In genomic region chr9:89319015-89319905, GRCh38 we compare ENCODE assay signal across 8 cellular contexts. TPM values are rescaled to one million over a fixed set of nuclear protein-coding genes. Genes with fewer than 3 reads are reported as not detected.
DNase-seq lines count a peak whose midpoint lies in the region; ATAC-seq and TF ChIP-seq lines count a peak whose summit lies in the region.

No MANE protein-coding gene starts in this region.

- H3K4me3 Mint-ChIP-seq in effector memory CD8-positive, alpha-beta T cell = peak overlapping the region; percentile 86
- H3K4me3 Mint-ChIP-seq in neural crest cell = peak overlapping the region; percentile 90

- DNase-seq in G401 (ENCODE audit: low spot score) (peak; percentile 34), neural crest cell (ENCODE audit: low read depth, low spot score) (no peak), AG08396 (ENCODE audit: low spot score) (no peak), ecto neural progenitor cell (ENCODE audit: low spot score) (no peak)
- DNase-seq in effector memory CD8-positive, alpha-beta T cell = no peak
- DNase-seq in stimulated activated CD4-positive, alpha-beta T cell treated with anti-CD3 and anti-CD28 coated beads, Interleukin-2, amount 100 ng/mL, for 48 hours = no peak

- peak overlapping the region; percentile 73 for H3K4me2 ChIP-seq in OCI-LY3 (ENCODE audit: low read length)

- H3K9me3 ChIP-seq in OCI-LY3 (ENCODE audit: insufficient read depth, low read length) = no peaks in the 10 kb centered on the region

- H3K36me3 Mint-ChIP-seq in effector memory CD8-positive, alpha-beta T cell (ENCODE audit: insufficient read depth) = peaks cover 34% of the 10 kb centered on the region
- H3K36me3 Mint-ChIP-seq in neural crest cell (ENCODE audit: low read depth) = peaks cover 23% of the 10 kb centered on the region

- no peaks in the 10 kb centered on the region for H3K9me3 Mint-ChIP-seq in effector memory CD8-positive, alpha-beta T cell
- H3K9me3 Mint-ChIP-seq in neural crest cell = no peaks in the 10 kb centered on the region

- H3K4me3 ChIP-seq in OCI-LY3 (ENCODE audit: low read length) = peak overlapping the region; percentile 80

- ATAC-seq in effector memory CD8-positive, alpha-beta T cell (replicated peaks) = no peak
- ATAC-seq in HG03571 (IDR thresholded peaks at IDR 0.05; ENCODE audit: unreplicated experiment) = no peak

- in situ Hi-C loops in G401 (cut with HindIII; ENCODE audit: low sequenced_read_pairs) = no loop called here

- H3K27ac ChIP-seq in OCI-LY3 (ENCODE audit: low read length) = peak overlapping the region; percentile 84

- 0 out of 2 replicates have a peak overlapping the region, but pooled peaks have one; percentile 13 for H2AFZ ChIP-seq in OCI-LY3 (ENCODE audit: low read depth, low read length)

- peaks cover 35% of the 10 kb centered on the region for H3K36me3 ChIP-seq in OCI-LY3 (replicated peaks; ENCODE audit: low read depth, low read length)

- H3K9ac ChIP-seq in OCI-LY3 (ENCODE audit: low read length) = peak overlapping the region; percentile 72

- peak overlapping the region; percentile 96 to 99 for H3K27ac Mint-ChIP-seq in effector memory CD8-positive, alpha-beta T cell
- H3K27ac Mint-ChIP-seq in neural crest cell (ENCODE audit: unreplicated experiment) = peak overlapping the region; percentile 97

- H3K79me2 ChIP-seq in OCI-LY3 (ENCODE audit: low read length) = peaks cover 90% of the 10 kb centered on the region

- no peaks in the 10 kb centered on the region for H3K27me3 ChIP-seq in OCI-LY3 (ENCODE audit: low read depth, low read length)

- H3K4me1 Mint-ChIP-seq in effector memory CD8-positive, alpha-beta T cell (ENCODE audit: low read depth in 2 of 2) = peaks cover 32 to 43% of the 10 kb centered on the region in 2 donors
- H3K4me1 Mint-ChIP-seq in neural crest cell = peaks cover 61% of the 10 kb centered on the region

- H3K27me3 Mint-ChIP-seq in effector memory CD8-positive, alpha-beta T cell = no peaks in the 10 kb centered on the region
- peaks cover 6% of the 10 kb centered on the region for H3K27me3 Mint-ChIP-seq in neural crest cell (ENCODE audit: low read depth)

- peaks cover 9% of the 10 kb centered on the region for H4K20me1 ChIP-seq in OCI-LY3 (ENCODE audit: insufficient read depth, low read length)

- TF ChIP-seq CTCF in OCI-LY3 (IDR thresholded peaks at IDR 0.05; ENCODE audit: low read depth, low read length) = no peak
- peak; percentile 29 for TF ChIP-seq CTCF in neural crest cell (conservative IDR thresholded peaks at IDR 0.05)

- peaks cover 47% of the 10 kb centered on the region for H3K4me1 ChIP-seq in OCI-LY3 (ENCODE audit: low read length)

RNA-seq across cellular contexts. Expression of gene SECISBP2, which starts 1.0 kb away (rescaled TPM):
- total RNA-seq in G401 (2014; rRNA removed; shearing (Covaris generic)) = 16.9 and 38.8 TPM in 2 replicates
- 56.7 and 62.6 TPM in 2 replicates for total RNA-seq in neural crest cell

RNA-seq across cellular contexts. Expression of gene CKS2, which starts 8.3 kb away (rescaled TPM):
- 547 and 653 TPM in 2 replicates for total RNA-seq in G401 (2014; rRNA removed; shearing (Covaris generic))
- 174 and 184 TPM in 2 replicates for total RNA-seq in neural crest cell
